ENCODE assay signal across 8 cellular contexts in genomic region chr2:147937744-147938349, GRCh38.
A peak's percentile ranks its signal among the peaks of the same experiment; 100 is the strongest.
DNase-seq lines count a peak whose midpoint lies in the region; FAIRE-seq and TF ChIP-seq lines count a peak whose summit lies in the region.

No MANE protein-coding gene starts in this region.

- in situ Hi-C loops in astrocyte of the cerebellum (cut with HindIII; ENCODE audit: low sequenced_read_pairs), result no loop called here

- DNase-seq in COLO829 (ENCODE audit: low spot score) (peak; percentile 28), GM19239 (ENCODE audit: insufficient read length, low spot score) (no peak), MV-4-11 (lab: John Stamatoyannopoulos, UW) (peak; percentile 26), astrocyte of the cerebellum (ENCODE audit: low read depth) (peak; percentile 3), iris pigment epithelial cell (ENCODE audit: low read depth) (peak; percentile 38), type B pancreatic cell (ENCODE audit: extremely low spot score, unreplicated experiment) (no peak), mesenteric fat pad (ENCODE audit: low spot score) (no peak)
- no peak for DNase-seq in activated CD4-positive, alpha-beta T cell treated with anti-CD3 and anti-CD28 coated beads for 48 hours

- no peak overlapping the region for H3K4me3 ChIP-seq in astrocyte of the cerebellum (ENCODE audit: low read depth, low read length)

- no peak overlapping the region for H3K27ac Mint-ChIP-seq in type B pancreatic cell

- TF ChIP-seq CTCF in astrocyte of the cerebellum (IDR thresholded peaks at IDR 0.05; ENCODE audit: low read depth, low read length, missing control alignments) (peak; percentile 85), type B pancreatic cell (conservative IDR thresholded peaks at IDR 0.05) (peak; percentile 94)

- H3K4me3 Mint-ChIP-seq in type B pancreatic cell, result no peak overlapping the region

- H3K36me3 Mint-ChIP-seq in type B pancreatic cell, result peaks cover 7% of the 10 kb centered on the region

- FAIRE-seq in GM19239 (lab: Jason Lieb, UNC), result peak; percentile 96

- H3K4me1 Mint-ChIP-seq in type B pancreatic cell (ENCODE audit: unreplicated experiment), result no peaks in the 10 kb centered on the region

- no peaks in the 10 kb centered on the region for H3K27me3 Mint-ChIP-seq in type B pancreatic cell

- no peaks in the 10 kb centered on the region for H3K9me3 Mint-ChIP-seq in type B pancreatic cell

Comparison
In these comparisons a context has a peak if more than half of its experiments do, and no peak if none do; other contexts are left out.
1. DNase-seq: peak in COLO829 (single experiment), MV-4-11 (single experiment), astrocyte of the cerebellum (single experiment) and iris pigment epithelial cell (single experiment); none in GM19239 (single experiment), type B pancreatic cell (single experiment), mesenteric fat pad (single experiment) and activated CD4-positive, alpha-beta T cell treated with anti-CD3 and anti-CD28 coated beads for 48 hours (single experiment).